Comparison of ENCODE assay signal across 20 cellular contexts in the genomic region with DNA sequence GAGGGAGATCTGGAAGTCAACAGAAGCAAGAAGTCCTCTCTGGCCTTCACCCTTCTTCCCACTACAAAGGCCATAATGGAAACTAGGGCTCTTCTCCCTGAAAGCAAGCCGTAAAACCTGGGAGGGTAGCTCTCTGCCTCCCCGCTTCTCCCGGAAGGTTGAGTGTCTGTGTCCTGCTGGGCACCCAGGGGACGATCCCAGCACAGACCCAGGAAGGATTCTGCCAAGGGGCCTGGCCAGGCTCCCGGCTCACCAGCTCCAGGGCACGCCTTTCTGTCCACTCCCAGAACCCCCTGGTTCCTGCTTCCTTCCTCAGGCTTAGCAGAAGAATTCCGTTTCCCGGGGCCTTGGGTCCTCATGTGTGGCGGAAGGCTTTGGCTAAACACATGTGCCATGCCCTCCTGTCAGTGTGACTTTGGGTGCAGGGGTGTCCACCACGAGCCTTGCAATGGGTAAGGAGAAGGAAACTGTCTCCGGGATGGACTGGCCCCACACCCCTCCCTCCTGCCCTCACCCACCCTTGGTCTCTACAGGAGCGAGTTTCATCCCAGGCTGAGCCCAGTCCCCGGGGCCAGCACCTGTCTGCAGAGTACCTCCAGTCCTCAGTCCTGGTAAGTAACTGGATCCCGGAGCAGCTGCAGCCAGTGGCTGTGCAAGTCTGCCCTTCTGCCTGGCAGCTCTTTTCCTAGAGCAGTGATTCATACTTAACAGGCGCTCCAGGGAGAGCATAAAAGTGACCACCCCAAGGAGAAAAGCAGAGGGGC.
"Had no signal": no experiment of that assay in that cellular context is flagged by ENCODE, and none has a peak within 500 bp of the region (broad histone marks: within the 10 kb centered on the region; RNA-seq: fewer than 3 reads in every experiment).

No MANE protein-coding gene starts in this region.

- H3K27me3 ChIP-seq: adrenal gland, colonic mucosa, sigmoid colon, tibial nerve, uterus had no signal

- H3K9me3 ChIP-seq: adrenal gland, colonic mucosa, esophagus squamous epithelium, sigmoid colon, tibial nerve, uterus had no signal

- H3K27ac ChIP-seq: adrenal gland, colonic mucosa, esophagus squamous epithelium, sigmoid colon, tibial nerve, uterus had no signal

- ATAC-seq: activated CD8-positive, alpha-beta T cell treated with anti-CD3 and anti-CD28 coated beads for 36 hours; stimulated activated effector memory CD8-positive, alpha-beta T cell treated with anti-CD3 and anti-CD28 coated beads, Interleukin-12 subunit alpha, Interleukin-12 subunit beta, amount 100 ng/mL, for 72 hours; WTC11 had no signal

- H3K4me1 ChIP-seq: adrenal gland, colonic mucosa, uterus had no signal

- H3K36me3 ChIP-seq: adrenal gland, colonic mucosa, esophagus squamous epithelium, sigmoid colon, tibial nerve, uterus had no signal

- H3K4me3 ChIP-seq: adrenal gland, colonic mucosa, esophagus squamous epithelium, sigmoid colon, tibial nerve, uterus had no signal

- DNase-seq: activated CD4-positive, alpha-beta T cell treated with anti-CD3 and anti-CD28 coated beads for 48 hours; activated CD8-positive, alpha-beta memory T cell treated with anti-CD3 and anti-CD28 coated beads, Interleukin-2, amount 50 U/mL, for 4 hours; activated CD8-positive, alpha-beta T cell treated with anti-CD3 and anti-CD28 coated beads for 36 hours; activated effector memory CD4-positive, alpha-beta T cell treated with anti-CD3 and anti-CD28 coated beads, Interleukin-2, amount 50 U/mL, for 16 hours; activated T-cell treated with anti-CD3 and anti-CD28 coated beads, Interleukin-2, amount 50 U/mL, for 48 hours; adrenal gland; colonic mucosa; effector CD4-positive, alpha-beta T cell; esophagus squamous epithelium; glutamatergic neuron; hypothalamus; kidney glomerular epithelial cell; mesendoderm; nephron progenitor cell; sigmoid colon; stimulated activated CD4-positive, alpha-beta T cell treated with anti-CD3 and anti-CD28 coated beads, Interleukin-12 subunit alpha, Interleukin-12 subunit beta, amount 100 ng/mL, for 4 hours; uterus had no signal
